Comparison of ENCODE assay signal across 8 cellular contexts in genomic region chr15:41660235-41661077, GRCh38. TPM values are rescaled to one million over a fixed set of nuclear protein-coding genes. Genes with fewer than 3 reads are reported as not detected.
A peak's percentile ranks its signal among the peaks of the same experiment; 100 is the strongest.
DNase-seq lines count a peak whose midpoint lies in the region; ATAC-seq and TF ChIP-seq lines count a peak whose summit lies in the region.

Gene MGA (plus strand): TSS chr15:41660405.

- no peaks in the 10 kb centered on the region for H3K36me3 Mint-ChIP-seq in natural killer cell

- POLR2A ChIA-PET in PC-9 (lab: Charles Lee; ENCODE audit: unreplicated experiment), result interaction anchor here (0.6 to 0.7 kb wide), 2 partner anchors 191 to 400 kb away, joined by 3 to 4 read pairs; no protein-coding TSS in a partner anchor

- CTCF ChIA-PET in PC-9 (lab: Charles Lee), result interaction anchor here (0.6 to 0.7 kb wide), 3 partner anchors 57 to 95 kb away, joined by 3 to 4 read pairs (median 3); no protein-coding TSS in a partner anchor

- H3K9me3 Mint-ChIP-seq in natural killer cell, result peaks cover 0 to 3% of the 10 kb centered on the region in 2 donors

- DNase-seq in DMS114 treated with DMSO at 0.1 percent for 48 hours (lab: John Stamatoyannopoulos, UW; ENCODE audit: unreplicated experiment) (peak; percentile 49), HuH-7 (ENCODE audit: low spot score) (peak; percentile 79), PC-9 (peak; percentile 74 to 84), fibroblast of peridontal ligament (ENCODE audit: extremely low read depth) (peak; percentile 89), natural killer cell (peak; percentile 87)
- peak; percentile 77 to 83 for DNase-seq in activated T-helper 1 cell treated with anti-CD3 and anti-CD28 coated beads, Interleukin-2, amount 50 U/mL, for 16 hours (ENCODE audit: low read depth in 1 of 2, low spot score in 1 of 2)
- DNase-seq in stimulated activated naive CD4-positive, alpha-beta T cell treated with Interleukin-2 at 50 U/mL for 16 hours (lab: John Stamatoyannopoulos, UW), result peak; percentile 86

- peaks cover 21% of the 10 kb centered on the region; the same call in 1 of the 2 replicates for H3F3A ChIP-seq in PC-9 (ENCODE audit: insufficient read depth, low read depth)

- no peaks in the 10 kb centered on the region for H3K9me2 ChIP-seq in PC-9 (ENCODE audit: insufficient read depth)

- peak within 1 kb of the TSS; percentile 63 for H3K4me3 ChIP-seq in PC-9

- no peaks in the 10 kb centered on the region for H3K36me3 ChIP-seq in PC-9 (ENCODE audit: low read depth)

- H3K9me3 ChIP-seq in PC-9 (ENCODE audit: insufficient read depth, low read depth), result no peaks in the 10 kb centered on the region

- ATAC-seq in GM21515 (IDR thresholded peaks at IDR 0.05; ENCODE audit: unreplicated experiment) (peak; percentile 69), natural killer cell (peak; percentile 74 to 88 (median 74))

- peaks cover 24 to 32% of the 10 kb centered on the region in 2 donors for H3K4me1 Mint-ChIP-seq in natural killer cell

- TSS peak; percentile 61 for BruUV-seq in PC-9 (replicated peaks; lab: Mats Ljungman, UMichigan)

- intact Hi-C loops in PC-9 (cut with micrococcal nuclease; ENCODE audit: unreplicated experiment) (loop anchor here (5.0 kb wide), 1 partner anchor 38 kb away; no protein-coding TSS in a partner anchor), natural killer cell (cut with micrococcal nuclease) (loop anchor here (1.0 to 5.0 kb wide), 3 partner anchors 102 to 116 kb away; partner anchors contain the start of genes MAPKBP1 and RPAP1)

- TF ChIP-seq CTCF in PC-9 (conservative IDR thresholded peaks at IDR 0.05) (no peak), natural killer cell (IDR thresholded peaks at IDR 0.05) (no peak)

- peak within 1 kb of the TSS; percentile 95 for H3K4me3 Mint-ChIP-seq in natural killer cell

- H3K79me2 ChIP-seq in PC-9 (ENCODE audit: low read depth), result peaks cover 49% of the 10 kb centered on the region

- no peaks in the 10 kb centered on the region for H3K27me3 ChIP-seq in PC-9 (ENCODE audit: insufficient read depth, low read depth)

- H3K27ac Mint-ChIP-seq in natural killer cell, result peak within 1 kb of the TSS; percentile 96 to 97

- peaks cover 0 to 6% of the 10 kb centered on the region in 2 donors for H3K27me3 Mint-ChIP-seq in natural killer cell (ENCODE audit: low read depth in 2 of 2)

- H3K27ac ChIP-seq in PC-9, result peak within 1 kb of the TSS; percentile 85

- H3K4me1 ChIP-seq in PC-9 (replicated peaks; ENCODE audit: insufficient read depth), result peaks cover 11% of the 10 kb centered on the region

- peak within 1 kb of the TSS; percentile 85 for H3K4me2 ChIP-seq in PC-9

- peak within 1 kb of the TSS; percentile 97 for H2AFZ ChIP-seq in PC-9

- H4K20me1 ChIP-seq in PC-9 (ENCODE audit: insufficient read depth), result peaks cover 15% of the 10 kb centered on the region; the same call in 1 of the 2 replicates

RNA-seq across cellular contexts. Expression of gene MGA, which starts in this region (rescaled TPM):
- total RNA-seq in PC-9 (2021), result 31.8 and 38.5 TPM in 2 replicates
- total RNA-seq in natural killer cell, result 10 to 100 TPM; 54.9 to 75.0 (median 71.3) TPM

Comparison
In these comparisons a context has a peak if more than half of its experiments do, and no peak if none do; other contexts are left out.
1. Peak in every context shown above with its lines: DNase-seq, ATAC-seq, H3K4me3 ChIP-seq and H3K27ac ChIP-seq.